27 cellular contexts compared by ENCODE assay signal in the genomic region with DNA sequence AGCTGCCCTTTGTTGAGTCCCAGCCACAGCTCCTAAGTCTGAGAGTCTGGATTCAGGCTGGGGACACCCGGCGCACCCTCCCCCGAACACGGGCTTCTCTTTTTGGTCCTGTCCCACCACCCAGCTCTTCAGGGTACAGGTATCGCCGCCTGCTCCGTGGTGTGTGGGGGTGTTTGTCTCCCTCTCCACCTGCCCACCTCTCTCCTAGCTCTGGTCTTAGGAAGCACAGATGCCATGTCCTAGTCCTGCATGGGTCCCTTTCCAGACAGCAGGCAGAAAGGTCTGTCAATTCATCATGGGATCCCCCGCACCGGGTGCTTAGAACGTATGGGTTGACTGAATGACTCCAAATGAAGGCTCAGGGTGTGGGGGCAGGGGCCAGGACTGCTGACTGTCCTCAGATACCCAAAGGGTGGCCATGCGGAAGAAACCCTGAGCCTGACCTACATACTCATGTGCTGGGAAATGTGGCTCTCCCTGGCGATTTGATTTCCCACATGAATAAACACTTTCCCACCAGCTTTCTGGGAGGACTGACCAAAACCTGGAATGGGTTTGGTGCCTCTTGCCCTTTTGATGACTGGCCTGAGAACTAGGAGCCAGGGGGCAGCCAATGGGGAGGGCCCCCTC.
A peak's percentile ranks its signal among the peaks of the same experiment; 100 is the strongest.
DNase-seq lines count a peak whose midpoint lies in the region; TF ChIP-seq lines count a peak whose summit lies in the region.
"Had no signal": no experiment of that assay in that cellular context is flagged by ENCODE, and none has a peak within 500 bp of the region (broad histone marks: within the 10 kb centered on the region; RNA-seq: fewer than 3 reads in every experiment).

No MANE protein-coding gene starts in this region.

- H3K4me2 ChIP-seq in neural progenitor cell: no peak overlapping the region
- H3K4me2 ChIP-seq: BLaER1, GM23338 had no signal

- intact Hi-C loops in thyroid gland (cut with DNase I): no loop called here

- H3K9me3 ChIP-seq in neural progenitor cell (ENCODE audit: low read depth) (no peaks in the 10 kb centered on the region), thyroid gland (no peaks in the 10 kb centered on the region)
- H3K9me3 ChIP-seq: HAP-1 had no signal

- H3K79me2 ChIP-seq in neural progenitor cell (ENCODE audit: low read depth): no peaks in the 10 kb centered on the region

- no peak for TF ChIP-seq POLR2A in thyroid gland (IDR thresholded peaks at IDR 0.05)

- H3K9me3 Mint-ChIP-seq in neural progenitor cell: no peaks in the 10 kb centered on the region
- H3K9me3 Mint-ChIP-seq: GM23338, HFFc6 had no signal

- no peaks in the 10 kb centered on the region for H3F3A ChIP-seq in neural progenitor cell (ENCODE audit: low read depth)

- H3K4me3 Mint-ChIP-seq in neural progenitor cell: no peak overlapping the region
- H3K4me3 Mint-ChIP-seq: CD4-positive, CD25-positive, alpha-beta regulatory T cell; GM23338; HFFc6 had no signal

- H4K20me1 ChIP-seq in neural progenitor cell (ENCODE audit: low read depth): no peaks in the 10 kb centered on the region
- H4K20me1 ChIP-seq: BLaER1 had no signal

- no peak overlapping the region for H3K9ac ChIP-seq in neural progenitor cell
- H3K9ac ChIP-seq: BLaER1 had no signal

- WGBS in thyroid gland, 2 donors: 83 to 87% methylated on average over 12 of the region's 12 CpGs

- H3K4me3 ChIP-seq in kidney epithelial cell (ENCODE audit: low read depth, low read length) (no peak overlapping the region), neural progenitor cell (no peak overlapping the region), thyroid gland (replicated peaks in 1 of 3) (no peak overlapping the region)
- H3K4me3 ChIP-seq: BLaER1, GM23338, HAP-1 had no signal

- TF ChIP-seq CTCF in kidney epithelial cell (IDR thresholded peaks at IDR 0.05; ENCODE audit: insufficient read depth, low read length, poor library complexity, severe bottlenecking): no peak
- TF ChIP-seq CTCF in neural progenitor cell (IDR thresholded peaks at IDR 0.05): no peak
- TF ChIP-seq CTCF in thyroid gland (IDR thresholded peaks at IDR 0.05): no peak

- no peaks in the 10 kb centered on the region for H3K36me3 Mint-ChIP-seq in neural progenitor cell
- H3K36me3 Mint-ChIP-seq: CD4-positive, CD25-positive, alpha-beta regulatory T cell had no signal

- H3K27ac Mint-ChIP-seq in neural progenitor cell: no peak overlapping the region
- H3K27ac Mint-ChIP-seq: CD4-positive, CD25-positive, alpha-beta regulatory T cell; HFFc6 had no signal

- H2AFZ ChIP-seq in neural progenitor cell (replicated peaks): no peak overlapping the region
- H2AFZ ChIP-seq: GM23338 had no signal

- H3K27me3 Mint-ChIP-seq in neural progenitor cell (ENCODE audit: insufficient read depth, low read depth): peaks cover 7% of the 10 kb centered on the region

- DNase-seq in cerebellar cortex (ENCODE audit: low spot score) (peak; percentile 68), kidney epithelial cell (ENCODE audit: low read depth) (peak; percentile 14), neural progenitor cell (ENCODE audit: low spot score) (peak; percentile 20), thyroid gland (peak; percentile 5 to 17), HuH-7 (ENCODE audit: low spot score) (no peak)
- no peak for DNase-seq in stimulated activated CD4-positive, alpha-beta T cell treated with anti-CD3 and anti-CD28 coated beads, Interleukin-4, amount 100 ng/mL, for 4 hours
- no peak for DNase-seq in stimulated activated CD4-positive, alpha-beta T cell treated with anti-CD3 and anti-CD28 coated beads, Interleukin-12 subunit alpha, Interleukin-12 subunit beta, amount 100 ng/mL, for 4 hours
- DNase-seq: CD4-positive, CD25-positive, alpha-beta regulatory T cell; DMS153; DND-41; HFFc6; IMR-90; KG1; MM.1S; NCI-H1092; NCI-H1436; NCI-H187; NCI-H2081 treated with DMSO at 0.1 percent for 48 hours; NCI-H2171; NCI-H226; NCI-H510A; NCI-H69; Right ventricle myocardium superior; RPMI8226 had no signal

- no peaks in the 10 kb centered on the region for H3K36me3 ChIP-seq in kidney epithelial cell (ENCODE audit: control insufficient read depth, insufficient read depth, low read length)
- no peaks in the 10 kb centered on the region for H3K36me3 ChIP-seq in neural progenitor cell
- H3K36me3 ChIP-seq in thyroid gland: no peaks in the 10 kb centered on the region
- H3K36me3 ChIP-seq: BLaER1, HAP-1 had no signal

- H3K4me1 ChIP-seq in neural progenitor cell: peaks cover 7% of the 10 kb centered on the region
- peaks cover 0 to under 1% of the 10 kb centered on the region in 2 donors for H3K4me1 ChIP-seq in thyroid gland
- H3K4me1 ChIP-seq: HAP-1 had no signal

- no peak overlapping the region for H3K27ac ChIP-seq in neural progenitor cell
- H3K27ac ChIP-seq in thyroid gland: no peak overlapping the region
- H3K27ac ChIP-seq: BLaER1 had no signal

- H3K4me1 Mint-ChIP-seq in neural progenitor cell: peaks cover 6% of the 10 kb centered on the region

- H3K27me3 ChIP-seq in kidney epithelial cell (ENCODE audit: control insufficient read depth, insufficient read depth, low read length): no peaks in the 10 kb centered on the region
- no peaks in the 10 kb centered on the region for H3K27me3 ChIP-seq in neural progenitor cell
- H3K27me3 ChIP-seq in thyroid gland: no peaks in the 10 kb centered on the region
- H3K27me3 ChIP-seq: BLaER1 had no signal

Comparison
In these comparisons a context has a peak if more than half of its experiments do, and no peak if none do; other contexts are left out.
1. DNase-seq: peak in cerebellar cortex (single experiment), kidney epithelial cell (single experiment), neural progenitor cell (single experiment) and thyroid gland (2 of 2); none in stimulated activated CD4-positive, alpha-beta T cell treated with anti-CD3 and anti-CD28 coated beads, Interleukin-4, amount 100 ng/mL, for 4 hours (0 of 2), stimulated activated CD4-positive, alpha-beta T cell treated with anti-CD3 and anti-CD28 coated beads, Interleukin-12 subunit alpha, Interleukin-12 subunit beta, amount 100 ng/mL, for 4 hours (single experiment) and HuH-7 (single experiment).